Comparison of ENCODE assay signal across 18 cellular contexts in the genomic region with DNA sequence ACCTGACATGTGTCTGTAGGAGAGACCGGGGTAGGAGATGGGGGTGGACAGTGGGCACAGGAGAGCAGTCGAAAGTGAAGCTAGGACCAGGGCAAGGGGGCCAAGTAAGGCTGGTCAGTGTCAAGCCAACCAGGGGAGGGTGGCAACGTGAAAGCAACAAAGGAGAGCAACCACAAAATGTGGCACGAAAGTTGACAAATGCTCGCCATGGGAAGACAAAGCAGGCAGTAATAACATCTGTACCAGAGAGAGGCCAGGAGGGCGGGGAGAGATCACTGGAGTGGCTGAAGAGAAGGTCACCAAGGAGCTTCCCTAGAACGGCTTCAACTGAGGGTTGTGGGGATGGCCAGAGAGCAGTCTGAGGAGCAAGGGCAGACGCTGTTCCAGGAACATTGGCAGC. TPM values are rescaled to one million over a fixed set of nuclear protein-coding genes. Genes with fewer than 3 reads are reported as not detected.
DNase-seq lines count a peak whose midpoint lies in the region; ATAC-seq and TF ChIP-seq lines count a peak whose summit lies in the region.
"Had no signal": no experiment of that assay in that cellular context is flagged by ENCODE, and none has a peak within 500 bp of the region (broad histone marks: within the 10 kb centered on the region; RNA-seq: fewer than 3 reads in every experiment).

No MANE protein-coding gene starts in this region.

- no peaks in the 10 kb centered on the region for H3K9me3 Mint-ChIP-seq in stimulated activated naive CD8-positive, alpha-beta T cell treated with anti-CD3 and anti-CD28 coated beads, Interleukin-15, Interleukin-2, amounts not matched to agents 100 ng/mL and 50 ng/mL, for 24 hours
- H3K9me3 Mint-ChIP-seq in endothelial cell (ENCODE audit: unreplicated experiment): no peaks in the 10 kb centered on the region
- H3K9me3 Mint-ChIP-seq: CD8-positive, alpha-beta T cell had no signal

- ATAC-seq in stimulated activated naive CD8-positive, alpha-beta T cell treated with anti-CD3 and anti-CD28 coated beads, Interleukin-15, Interleukin-2, amounts not matched to agents 100 U/mL and 50 U/mL, for 24 hours: no peak
- ATAC-seq: CD8-positive, alpha-beta T cell; GM12878; K562 had no signal

- in situ Hi-C loops in GM13977 (cut with MboI; ENCODE audit: low pct_unique_long_range_greater_than_20kb, low sequenced_read_pairs, unreplicated experiment): no loop called here

- H3K4me1 Mint-ChIP-seq in stimulated activated naive CD8-positive, alpha-beta T cell treated with anti-CD3 and anti-CD28 coated beads, Interleukin-15, Interleukin-2, amounts not matched to agents 100 ng/mL and 50 ng/mL, for 24 hours (ENCODE audit: low read depth): no peaks in the 10 kb centered on the region
- H3K4me1 Mint-ChIP-seq in endothelial cell (ENCODE audit: unreplicated experiment): peaks cover 19% of the 10 kb centered on the region

- TF ChIP-seq CTCF in endothelial cell (IDR thresholded peaks at IDR 0.05; ENCODE audit: unreplicated experiment): no peak
- TF ChIP-seq CTCF in osteoblast (IDR thresholded peaks at IDR 0.05; ENCODE audit: extremely low read depth, low read depth, low read length): no peak
- TF ChIP-seq CTCF in GM13977 (IDR thresholded peaks at IDR 0.05; ENCODE audit: extremely low read depth, insufficient read depth, missing control alignments): no peak

- peaks cover 75% of the 10 kb centered on the region for H3K79me2 ChIP-seq in osteoblast (ENCODE audit: insufficient read depth, low read length)

- H3K27me3 Mint-ChIP-seq in stimulated activated naive CD8-positive, alpha-beta T cell treated with anti-CD3 and anti-CD28 coated beads, Interleukin-15, Interleukin-2, amounts not matched to agents 100 ng/mL and 50 ng/mL, for 24 hours: no peaks in the 10 kb centered on the region
- peaks cover 8% of the 10 kb centered on the region for H3K27me3 Mint-ChIP-seq in endothelial cell (ENCODE audit: unreplicated experiment)

- H3K36me3 ChIP-seq in osteoblast (ENCODE audit: insufficient read depth, low read length): peaks cover 61% of the 10 kb centered on the region

- H3K27me3 ChIP-seq in osteoblast (ENCODE audit: insufficient read depth, low read length): no peaks in the 10 kb centered on the region
- H3K27me3 ChIP-seq: BLaER1 had no signal

- no peak overlapping the region for H3K4me3 Mint-ChIP-seq in stimulated activated naive CD8-positive, alpha-beta T cell treated with anti-CD3 and anti-CD28 coated beads, Interleukin-15, Interleukin-2, amounts not matched to agents 100 ng/mL and 50 ng/mL, for 24 hours
- H3K4me3 Mint-ChIP-seq in endothelial cell (ENCODE audit: unreplicated experiment): peak overlapping the region; percentile 12
- H3K4me3 Mint-ChIP-seq: CD8-positive, alpha-beta T cell had no signal

- H3K27ac ChIP-seq in osteoblast (ENCODE audit: low read depth, low read length): no peak overlapping the region
- H3K27ac ChIP-seq: BLaER1 had no signal

- no peak for DNase-seq in stimulated activated naive CD8-positive, alpha-beta T cell treated with anti-CD3 and anti-CD28 coated beads, Interleukin-15, Interleukin-2, amounts not matched to agents 100 U/mL and 50 U/mL, for 24 hours
- DNase-seq in endothelial cell (ENCODE audit: low spot score) (no peak), osteoblast (ENCODE audit: insufficient read length, low spot score, missing footprints) (peak; percentile 55), hippocampal formation (lab: John Stamatoyannopoulos, UW) (no peak), GM13977 (ENCODE audit: low spot score) (no peak), NCI-H345 treated with DMSO at 0.1 percent for 48 hours (lab: John Stamatoyannopoulos, UW; ENCODE audit: unreplicated experiment) (no peak)
- DNase-seq: Calu3; CD8-positive, alpha-beta T cell; GF-D8; GOT3; NCI-H1105 treated with DMSO at 0.1 percent for 48 hours; NCI-H1694 treated with DMSO at 0.1 percent for 48 hours; NCI-H774; SHP77 treated with DMSO at 0.1 percent for 48 hours had no signal

- no peaks in the 10 kb centered on the region for H3K9me3 ChIP-seq in osteoblast (ENCODE audit: low read depth, low read length)
- H3K9me3 ChIP-seq: BLaER1 had no signal

- no peaks in the 10 kb centered on the region for H3K36me3 Mint-ChIP-seq in stimulated activated naive CD8-positive, alpha-beta T cell treated with anti-CD3 and anti-CD28 coated beads, Interleukin-15, Interleukin-2, amounts not matched to agents 100 ng/mL and 50 ng/mL, for 24 hours (ENCODE audit: low read depth)
- H3K36me3 Mint-ChIP-seq in endothelial cell (ENCODE audit: low read depth, unreplicated experiment): peaks cover 26% of the 10 kb centered on the region

- H3K27ac Mint-ChIP-seq in stimulated activated naive CD8-positive, alpha-beta T cell treated with anti-CD3 and anti-CD28 coated beads, Interleukin-15, Interleukin-2, amounts not matched to agents 100 ng/mL and 50 ng/mL, for 24 hours: peak overlapping the region; percentile 26
- H3K27ac Mint-ChIP-seq in endothelial cell (ENCODE audit: unreplicated experiment): no peak overlapping the region

- H3K4me3 ChIP-seq in osteoblast (ENCODE audit: insufficient read depth, low read length): no peak overlapping the region
- H3K4me3 ChIP-seq: BLaER1, GM12878, K562 had no signal

- peaks cover 61% of the 10 kb centered on the region for H4K20me1 ChIP-seq in osteoblast (ENCODE audit: insufficient read depth, low read length)

- H3K4me2 ChIP-seq in osteoblast (ENCODE audit: insufficient read depth, low read length): no peak overlapping the region
- H3K4me2 ChIP-seq: BLaER1 had no signal

- H2AFZ ChIP-seq in osteoblast (ENCODE audit: low read length): no peak overlapping the region

- H3K4me1 ChIP-seq in osteoblast (ENCODE audit: insufficient read depth, low read length): peaks cover 11% of the 10 kb centered on the region

RNA-seq across cellular contexts. Expression of a gene that starts 17.0 kb away (rescaled TPM):
- total RNA-seq in endothelial cell (ENCODE audit: unreplicated experiment): 199 TPM
- total RNA-seq in osteoblast: 270 and 373 TPM in 2 replicates

RNA-seq across cellular contexts. Expression of a gene that starts 58.4 kb away (rescaled TPM):
- total RNA-seq in endothelial cell (ENCODE audit: unreplicated experiment): 1.5 TPM
- total RNA-seq in osteoblast: not detected in 2 replicates
- total RNA-seq: GM12878 had no signal
